ENCODE assay signal across 8 cellular contexts in the genomic region with DNA sequence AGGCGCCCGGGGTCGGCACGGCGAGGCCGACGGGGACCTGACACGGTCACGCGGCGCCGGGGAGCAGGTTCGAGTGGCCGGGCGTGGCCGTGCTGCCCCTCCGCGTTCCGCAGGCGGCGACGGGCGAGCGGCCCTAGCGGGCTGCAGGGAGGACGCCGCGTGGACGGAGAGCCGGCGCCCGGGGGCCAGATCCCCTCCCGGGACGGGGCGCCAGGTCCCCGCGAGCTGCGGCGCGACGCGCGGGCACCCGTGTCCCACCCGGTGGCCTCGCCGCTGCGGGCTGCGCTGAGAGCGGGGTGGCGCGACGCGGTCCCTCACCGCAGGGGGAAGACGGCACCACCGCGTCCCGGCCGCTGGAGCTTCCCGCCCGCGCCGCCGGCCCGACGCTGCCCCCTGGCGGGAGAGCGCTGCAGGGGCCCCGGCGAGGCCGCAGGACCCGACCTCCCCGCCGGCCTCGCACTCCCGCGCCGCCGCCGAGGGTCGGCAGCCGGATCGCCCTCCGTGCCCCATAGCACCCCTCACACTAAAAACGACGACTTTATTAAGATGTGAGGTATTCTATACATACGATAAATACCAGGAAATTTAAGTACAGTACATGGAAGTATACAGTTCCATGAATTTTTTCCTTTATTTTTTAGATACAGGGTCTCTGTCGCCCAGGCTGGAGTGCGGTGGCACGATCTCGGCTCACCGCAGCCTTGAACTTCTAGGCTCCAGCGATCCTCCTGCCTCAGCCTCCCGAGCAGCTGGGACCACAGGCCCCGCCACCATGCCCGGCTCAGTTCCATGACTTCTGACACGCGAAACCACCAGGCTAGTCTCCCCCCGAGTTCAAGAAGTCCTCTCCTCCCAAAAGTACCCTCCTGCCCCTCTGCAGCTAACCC. TPM values are rescaled to one million over a fixed set of nuclear protein-coding genes. Genes with fewer than 3 reads are reported as not detected.
DNase-seq lines count a peak whose midpoint lies in the region; ATAC-seq and TF ChIP-seq lines count a peak whose summit lies in the region.

No MANE protein-coding gene starts in this region.

- in situ Hi-C loops in GM23248 (cut with MboI) = no loop called here

- ATAC-seq in T-helper 17 cell (peak; percentile 81), GM18870 (IDR thresholded peaks at IDR 0.05; ENCODE audit: unreplicated experiment) (no peak)

- H3K9me2 ChIP-seq in GM23248 (ENCODE audit: insufficient read depth) (no peaks in the 10 kb centered on the region), Loucy (replicated peaks; ENCODE audit: low read depth, low read length) (no peaks in the 10 kb centered on the region)

- H3K9ac ChIP-seq in GM23248 = peak overlapping the region; percentile 59
- H3K9ac ChIP-seq in Loucy (ENCODE audit: low read depth, low read length, poor library complexity, severe bottlenecking) = peak overlapping the region; percentile 88

- H2AFZ ChIP-seq in GM23248 (peak overlapping the region; percentile 94), Loucy (ENCODE audit: low read length) (peak overlapping the region; percentile 98)

- H4K20me1 ChIP-seq in GM23248 (ENCODE audit: insufficient read depth) (no peaks in the 10 kb centered on the region), Loucy (ENCODE audit: insufficient read depth, low read length, poor library complexity, severe bottlenecking) (no peaks in the 10 kb centered on the region)

- no peaks in the 10 kb centered on the region for H3K79me2 ChIP-seq in GM23248 (ENCODE audit: insufficient read depth)
- 0 out of 2 replicates have a peak, but pooled peaks cover 7% of the 10 kb centered on the region for H3K79me2 ChIP-seq in Loucy (ENCODE audit: insufficient read depth, low read length)

- H3K4me2 ChIP-seq in GM23248 (ENCODE audit: unreplicated experiment) = peak overlapping the region; percentile 82
- peak overlapping the region; percentile 89 for H3K4me2 ChIP-seq in Loucy (ENCODE audit: low read depth, low read length, poor library complexity, severe bottlenecking)

- peaks cover 5% of the 10 kb centered on the region for H3K27me3 Mint-ChIP-seq in T-helper 17 cell

- no peaks in the 10 kb centered on the region for H3F3A ChIP-seq in GM23248 (ENCODE audit: insufficient read depth)
- H3F3A ChIP-seq in Loucy (ENCODE audit: low read depth) = no peaks in the 10 kb centered on the region

- no peaks in the 10 kb centered on the region for H3K36me3 Mint-ChIP-seq in T-helper 17 cell (ENCODE audit: low read depth)

- H3K27me3 ChIP-seq in GM23248 (replicated peaks; ENCODE audit: insufficient read depth) (no peaks in the 10 kb centered on the region), Loucy (ENCODE audit: insufficient read depth, low read length, poor library complexity, severe bottlenecking) (no peaks in the 10 kb centered on the region)

- H3K4me1 Mint-ChIP-seq in T-helper 17 cell = peaks cover 4% of the 10 kb centered on the region

- H3K4me1 ChIP-seq in GM23248 (ENCODE audit: insufficient read depth) = no peaks in the 10 kb centered on the region
- peaks cover 3% of the 10 kb centered on the region for H3K4me1 ChIP-seq in Loucy (ENCODE audit: insufficient read depth, low read length, poor library complexity, severe bottlenecking)

- H3K4me3 ChIP-seq in GM23248 (peak overlapping the region; percentile 90), Loucy (ENCODE audit: low read length, poor library complexity, severe bottlenecking) (peak overlapping the region; percentile 87), iPS-11a (ENCODE audit: low read depth, low read length) (peak overlapping the region; percentile 33), skin epidermis (peak overlapping the region; percentile 57 to 85 (median 82))

- no peaks in the 10 kb centered on the region for H3K36me3 ChIP-seq in GM23248 (ENCODE audit: low read depth)
- no peaks in the 10 kb centered on the region for H3K36me3 ChIP-seq in Loucy (ENCODE audit: insufficient read depth, low read length)

- WGBS in GM23248 (ENCODE audit: low coverage in 1 of 2, low lambda C conversion rate in 2 of 2, missing lambda C conversion rate in 2 of 2), 2 experiments = 12 to 20% methylated on average over 41 to 68 of the region's 100 CpGs

- TF ChIP-seq CTCF in Loucy (conservative IDR thresholded peaks at IDR 0.05; ENCODE audit: low read length) = peak; percentile 60

- peak overlapping the region; percentile 74 for H3K27ac Mint-ChIP-seq in T-helper 17 cell

- H3K4me3 Mint-ChIP-seq in T-helper 17 cell = peak overlapping the region; percentile 83

- H3K27ac ChIP-seq in GM23248 (no peak overlapping the region), skin epidermis (peak overlapping the region in 20 of 21 experiments; percentile 23 to 91 (median 80))

- DNase-seq in GDM1 (lab: John Stamatoyannopoulos, UW) (peak; percentile 70), GM23248 (peak; percentile 79), T-helper 17 cell (peak; percentile 63 to 72 (median 63)), astrocyte of the hippocampus (ENCODE audit: low read depth, low spot score) (peak; percentile 85)

- H3K9me3 ChIP-seq in GM23248 (ENCODE audit: low read depth) (no peaks in the 10 kb centered on the region), Loucy (ENCODE audit: insufficient read depth, low read depth, low read length) (no peaks in the 10 kb centered on the region), T-helper 17 cell (ENCODE audit: control insufficient read depth, low read length, poor library complexity, severe bottlenecking) (no peaks in the 10 kb centered on the region)

RNA-seq across cellular contexts. Expression of gene PIGZ, which starts 1.3 kb away (rescaled TPM):
- total RNA-seq in GM23248 (2014; rRNA removed; shearing (Covaris generic)) = 3.9 and 5.7 TPM in 2 replicates
- 7.6 and 9.6 TPM in 2 replicates for polyA plus RNA-seq in GM23248 (2016; fragmentation: Nextera tagmentation; extraction: Ambion mirVana)
- 1 to 10 TPM in 1 of 2 donors, under 1 TPM in 1; 0.89 to 1.5 TPM for total RNA-seq in T-helper 17 cell

RNA-seq across cellular contexts. Expression of gene NCBP2, which starts 27.6 kb away (rescaled TPM):
- 75.3 and 81.9 TPM in 2 replicates for total RNA-seq in GM23248 (2014; rRNA removed; shearing (Covaris generic))
- 107 TPM in 2 replicates for polyA plus RNA-seq in GM23248 (2016; fragmentation: Nextera tagmentation; extraction: Ambion mirVana)
- total RNA-seq in T-helper 17 cell = 10 to 100 TPM; 48.7 to 51.7 TPM

RNA-seq across cellular contexts. Expression of gene MELTF, which starts 59.7 kb away (rescaled TPM):
- 0.86 and 0.89 TPM in 2 replicates for total RNA-seq in GM23248 (2014; rRNA removed; shearing (Covaris generic))
- polyA plus RNA-seq in GM23248 (2016; fragmentation: Nextera tagmentation; extraction: Ambion mirVana) = 0.94 and 1.1 TPM in 2 replicates
- 1 to 10 TPM; 2.6 TPM for total RNA-seq in T-helper 17 cell

Comparison
In these comparisons a context has a peak if more than half of its experiments do, and no peak if none do; other contexts are left out.
1. H3K4me3 ChIP-seq: peak in every context shown above with its lines; median percentile 90 in GM23248; 87 in Loucy; 82 in skin epidermis; 33 in iPS-11a.